In the genomic region with DNA sequence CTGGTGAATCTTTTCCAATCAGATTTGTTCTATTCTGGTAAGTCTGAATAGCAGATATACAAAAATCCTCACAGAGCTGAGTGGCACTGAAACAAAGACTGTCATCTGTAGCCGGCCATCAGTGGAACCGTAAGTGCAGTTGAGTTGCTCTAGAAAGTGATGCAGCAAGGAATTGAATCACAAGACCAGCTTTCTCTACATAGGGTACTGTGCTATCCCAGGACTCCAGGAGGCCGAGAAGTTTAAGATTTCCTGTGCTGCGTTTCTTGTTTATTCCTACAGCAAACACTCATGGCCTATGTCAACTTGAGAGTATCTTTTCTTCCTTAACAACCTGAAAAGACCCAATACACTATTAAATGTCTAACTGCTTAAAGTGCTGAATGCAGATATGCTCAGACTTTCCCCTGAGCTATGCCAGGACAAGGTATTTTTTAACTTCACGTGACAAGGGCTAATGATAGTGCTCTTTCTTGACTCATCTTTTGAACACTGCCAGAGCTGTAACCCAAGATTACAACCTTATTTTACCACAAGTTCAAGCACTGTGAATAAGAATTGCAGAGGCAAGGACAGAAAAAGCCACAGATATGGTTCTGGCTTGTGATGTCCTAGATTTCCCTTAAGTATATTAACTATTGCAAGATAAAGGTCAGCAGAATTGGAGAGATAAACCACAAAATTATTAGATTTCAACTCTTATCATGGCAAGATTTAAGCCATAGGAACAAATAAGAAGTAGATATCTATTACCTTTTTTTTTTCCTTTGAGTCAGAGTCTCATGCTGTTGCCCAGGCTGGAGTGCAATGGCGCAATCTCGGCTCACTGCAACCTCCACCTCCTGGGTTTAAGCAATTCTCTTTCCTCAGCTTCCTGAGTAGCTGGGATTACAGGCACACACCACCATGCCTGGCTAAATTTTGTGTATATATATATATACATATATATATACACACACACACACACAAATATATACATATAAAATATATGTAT, we compare ENCODE assay signal across 18 cellular contexts.
DNase-seq lines count a peak whose midpoint lies in the region; ATAC-seq and TF ChIP-seq lines count a peak whose summit lies in the region.
"Had no signal": no experiment of that assay in that cellular context is flagged by ENCODE, and none has a peak within 500 bp of the region (broad histone marks: within the 10 kb centered on the region; RNA-seq: fewer than 3 reads in every experiment).

No MANE protein-coding gene starts in this region.

- no peaks in the 10 kb centered on the region for H3K9me3 Mint-ChIP-seq in GM23338
- H3K9me3 Mint-ChIP-seq: activated naive CD8-positive, alpha-beta T cell treated with anti-CD3 and anti-CD28 coated beads, Interleukin-2, amount 50 U/mL, for 24 hours; H9; natural killer cell; stimulated activated effector memory CD8-positive, alpha-beta T cell treated with anti-CD3 and anti-CD28 coated beads, Interleukin-12 subunit alpha, Interleukin-12 subunit beta, amount 100 ng/mL, for 72 hours had no signal

- no peak for TF ChIP-seq POLR2A in gastrocnemius medialis (IDR thresholded peaks at IDR 0.05)

- H3K4me2 ChIP-seq in GM23338: no peak overlapping the region

- H3K27me3 Mint-ChIP-seq in GM23338 (ENCODE audit: insufficient read depth, low read depth, poor library complexity): no peaks in the 10 kb centered on the region
- H3K27me3 Mint-ChIP-seq: activated naive CD8-positive, alpha-beta T cell treated with anti-CD3 and anti-CD28 coated beads, Interleukin-2, amount 50 U/mL, for 24 hours had no signal

- H3K27ac ChIP-seq in GM23338 (ENCODE audit: low read depth): no peak overlapping the region
- peak overlapping the region; percentile 55 to 66 (median 62) for H3K27ac ChIP-seq in gastrocnemius medialis
- no peak overlapping the region for H3K27ac ChIP-seq in dorsolateral prefrontal cortex
- H3K27ac ChIP-seq: vagina had no signal

- no peaks in the 10 kb centered on the region for H4K20me1 ChIP-seq in GM23338 (replicated peaks; ENCODE audit: insufficient read depth)

- ATAC-seq in GM23338 (no peak), gastrocnemius medialis (peak; percentile 96 to 98), GM19023 (IDR thresholded peaks at IDR 0.05; ENCODE audit: unreplicated experiment) (no peak)
- ATAC-seq: activated naive CD8-positive, alpha-beta T cell treated with anti-CD3 and anti-CD28 coated beads, Interleukin-2, amount 50 U/mL, for 24 hours; natural killer cell; right cardiac atrium; stimulated activated effector memory CD8-positive, alpha-beta T cell treated with anti-CD3 and anti-CD28 coated beads, Interleukin-12 subunit alpha, Interleukin-12 subunit beta, amount 100 ng/mL, for 72 hours; T-helper 17 cell had no signal

- no peak overlapping the region for H3K4me3 ChIP-seq in GM23338
- no peak overlapping the region for H3K4me3 ChIP-seq in adipocyte (ENCODE audit: low read length)
- no peak overlapping the region for H3K4me3 ChIP-seq in fibroblast of the aortic adventitia (ENCODE audit: low read depth, low read length)
- H3K4me3 ChIP-seq in gastrocnemius medialis: no peak overlapping the region
- no peak overlapping the region for H3K4me3 ChIP-seq in dorsolateral prefrontal cortex
- H3K4me3 ChIP-seq: vagina had no signal

- no peaks in the 10 kb centered on the region for H3K9me2 ChIP-seq in GM23338 (ENCODE audit: insufficient read depth)

- H3K79me2 ChIP-seq in GM23338 (replicated peaks; ENCODE audit: insufficient read depth): no peaks in the 10 kb centered on the region

- no peaks in the 10 kb centered on the region for H3F3A ChIP-seq in GM23338 (replicated peaks; ENCODE audit: low read depth)

- no peaks in the 10 kb centered on the region for H3K27me3 ChIP-seq in GM23338 (ENCODE audit: insufficient read depth)
- H3K27me3 ChIP-seq in adipocyte (replicated peaks; ENCODE audit: control insufficient read depth, insufficient read depth, low read length): no peaks in the 10 kb centered on the region
- no peaks in the 10 kb centered on the region for H3K27me3 ChIP-seq in gastrocnemius medialis
- no peaks in the 10 kb centered on the region for H3K27me3 ChIP-seq in dorsolateral prefrontal cortex
- H3K27me3 ChIP-seq: vagina had no signal

- peak overlapping the region; percentile 19 for H3K9ac ChIP-seq in adipocyte (ENCODE audit: low read length)

- in situ Hi-C loops in gastrocnemius medialis (cut with MboI; ENCODE audit: low sequenced_read_pairs in 4 of 4): no loop called here

- no peaks in the 10 kb centered on the region for H3K4me1 Mint-ChIP-seq in GM23338
- H3K4me1 Mint-ChIP-seq: natural killer cell; stimulated activated effector memory CD8-positive, alpha-beta T cell treated with anti-CD3 and anti-CD28 coated beads, Interleukin-12 subunit alpha, Interleukin-12 subunit beta, amount 100 ng/mL, for 72 hours; T-helper 17 cell had no signal

- H3K9me3 ChIP-seq in adipocyte (ENCODE audit: control insufficient read depth, low read length) (no peaks in the 10 kb centered on the region), gastrocnemius medialis (no peaks in the 10 kb centered on the region)
- H3K9me3 ChIP-seq: vagina had no signal

- DNase-seq in GM23338 (ENCODE audit: low spot score) (no peak), adipocyte (ENCODE audit: low read depth) (peak; percentile 36), fibroblast of the aortic adventitia (ENCODE audit: low read depth) (peak; percentile 89), gastrocnemius medialis (peak; percentile 7 to 69), C1 segment of cervical spinal cord (lab: John Stamatoyannopoulos, UW) (no peak), dorsolateral prefrontal cortex (no peak)
- DNase-seq: activated naive CD8-positive, alpha-beta T cell treated with anti-CD3 and anti-CD28 coated beads, Interleukin-2, amount 50 U/mL, for 24 hours; H9; Karpas-422; natural killer cell; NCI-H2029; NCI-H69; right cardiac atrium; stimulated activated CD4-positive, alpha-beta T cell treated with anti-CD3 and anti-CD28 coated beads, Interleukin-4, amount 100 ng/mL, for 4 hours; T-helper 17 cell had no signal

- no peaks in the 10 kb centered on the region for H3K36me3 Mint-ChIP-seq in GM23338 (ENCODE audit: low read depth)
- H3K36me3 Mint-ChIP-seq: natural killer cell; stimulated activated effector memory CD8-positive, alpha-beta T cell treated with anti-CD3 and anti-CD28 coated beads, Interleukin-12 subunit alpha, Interleukin-12 subunit beta, amount 100 ng/mL, for 72 hours had no signal

- H2AFZ ChIP-seq in GM23338: peak overlapping the region; percentile 83; the same call in 1 of the 2 replicates

- intact Hi-C loops in gastrocnemius medialis (cut with DNase I; ENCODE audit: low total_unique reads): loop anchor here (5.0 kb wide), 1 partner anchor 70 kb away; the partner anchor contains the start of gene GJA1
- intact Hi-C loops in dorsolateral prefrontal cortex (cut with DNase I): no loop called here

- H3K4me1 ChIP-seq in GM23338 (ENCODE audit: insufficient read depth): no peaks in the 10 kb centered on the region
- H3K4me1 ChIP-seq in adipocyte (ENCODE audit: control insufficient read depth, insufficient read depth, low read length): peaks cover 34% of the 10 kb centered on the region
- peaks cover 0 to 3% of the 10 kb centered on the region in 2 donors for H3K4me1 ChIP-seq in gastrocnemius medialis

- no peak overlapping the region for H3K27ac Mint-ChIP-seq in GM23338
- H3K27ac Mint-ChIP-seq: activated naive CD8-positive, alpha-beta T cell treated with anti-CD3 and anti-CD28 coated beads, Interleukin-2, amount 50 U/mL, for 24 hours; H9; natural killer cell; stimulated activated effector memory CD8-positive, alpha-beta T cell treated with anti-CD3 and anti-CD28 coated beads, Interleukin-12 subunit alpha, Interleukin-12 subunit beta, amount 100 ng/mL, for 72 hours; T-helper 17 cell had no signal

- no peaks in the 10 kb centered on the region for H3K36me3 ChIP-seq in GM23338 (ENCODE audit: insufficient read depth)
- no peaks in the 10 kb centered on the region for H3K36me3 ChIP-seq in adipocyte (ENCODE audit: control insufficient read depth, insufficient read depth, low read length, severe bottlenecking)
- no peaks in the 10 kb centered on the region for H3K36me3 ChIP-seq in gastrocnemius medialis
- H3K36me3 ChIP-seq: vagina had no signal

- TF ChIP-seq CTCF in GM23338 (conservative IDR thresholded peaks at IDR 0.05; ENCODE audit: low read depth in 2 of 2) (no peak), fibroblast of the aortic adventitia (IDR thresholded peaks at IDR 0.05; ENCODE audit: insufficient read depth, low read length) (no peak), gastrocnemius medialis (IDR thresholded peaks at IDR 0.05 in 4 of 5, conservative IDR thresholded peaks at IDR 0.05 in 1 of 5) (no peak), dorsolateral prefrontal cortex (IDR thresholded peaks at IDR 0.05 in 54 of 56, conservative IDR thresholded peaks at IDR 0.05 in 2 of 56; ENCODE audit: low read depth in 1 of 56, partially characterized antibody in 56 of 56) (no peak)

- H3K4me3 Mint-ChIP-seq in GM23338: no peak overlapping the region
- H3K4me3 Mint-ChIP-seq: activated naive CD8-positive, alpha-beta T cell treated with anti-CD3 and anti-CD28 coated beads, Interleukin-2, amount 50 U/mL, for 24 hours; H9; natural killer cell; stimulated activated effector memory CD8-positive, alpha-beta T cell treated with anti-CD3 and anti-CD28 coated beads, Interleukin-12 subunit alpha, Interleukin-12 subunit beta, amount 100 ng/mL, for 72 hours; T-helper 17 cell had no signal

TF ChIP-seq in GM23338, 12 proteins besides CTCF, POLR2A, EP300 and RAD21 (continues in another document):
- TF ChIP-seq, protein P1, sequence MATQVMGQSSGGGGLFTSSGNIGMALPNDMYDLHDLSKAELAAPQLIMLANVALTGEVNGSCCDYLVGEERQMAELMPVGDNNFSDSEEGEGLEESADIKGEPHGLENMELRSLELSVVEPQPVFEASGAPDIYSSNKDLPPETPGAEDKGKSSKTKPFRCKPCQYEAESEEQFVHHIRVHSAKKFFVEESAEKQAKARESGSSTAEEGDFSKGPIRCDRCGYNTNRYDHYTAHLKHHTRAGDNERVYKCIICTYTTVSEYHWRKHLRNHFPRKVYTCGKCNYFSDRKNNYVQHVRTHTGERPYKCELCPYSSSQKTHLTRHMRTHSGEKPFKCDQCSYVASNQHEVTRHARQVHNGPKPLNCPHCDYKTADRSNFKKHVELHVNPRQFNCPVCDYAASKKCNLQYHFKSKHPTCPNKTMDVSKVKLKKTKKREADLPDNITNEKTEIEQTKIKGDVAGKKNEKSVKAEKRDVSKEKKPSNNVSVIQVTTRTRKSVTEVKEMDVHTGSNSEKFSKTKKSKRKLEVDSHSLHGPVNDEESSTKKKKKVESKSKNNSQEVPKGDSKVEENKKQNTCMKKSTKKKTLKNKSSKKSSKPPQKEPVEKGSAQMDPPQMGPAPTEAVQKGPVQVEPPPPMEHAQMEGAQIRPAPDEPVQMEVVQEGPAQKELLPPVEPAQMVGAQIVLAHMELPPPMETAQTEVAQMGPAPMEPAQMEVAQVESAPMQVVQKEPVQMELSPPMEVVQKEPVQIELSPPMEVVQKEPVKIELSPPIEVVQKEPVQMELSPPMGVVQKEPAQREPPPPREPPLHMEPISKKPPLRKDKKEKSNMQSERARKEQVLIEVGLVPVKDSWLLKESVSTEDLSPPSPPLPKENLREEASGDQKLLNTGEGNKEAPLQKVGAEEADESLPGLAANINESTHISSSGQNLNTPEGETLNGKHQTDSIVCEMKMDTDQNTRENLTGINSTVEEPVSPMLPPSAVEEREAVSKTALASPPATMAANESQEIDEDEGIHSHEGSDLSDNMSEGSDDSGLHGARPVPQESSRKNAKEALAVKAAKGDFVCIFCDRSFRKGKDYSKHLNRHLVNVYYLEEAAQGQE (IDR thresholded peaks at IDR 0.05; ENCODE audit: unreplicated experiment): no peak

Comparison
In these comparisons a context has a peak if more than half of its experiments do, and no peak if none do; other contexts are left out.
1. ATAC-seq: peak in gastrocnemius medialis (2 of 2); none in GM23338 (single experiment) and GM19023 (single experiment).
2. DNase-seq: peak in adipocyte (single experiment), fibroblast of the aortic adventitia (single experiment) and gastrocnemius medialis (2 of 2); none in GM23338 (single experiment), C1 segment of cervical spinal cord (0 of 14) and dorsolateral prefrontal cortex (0 of 10).
3. H3K27ac ChIP-seq: peak in gastrocnemius medialis (4 of 4); none in GM23338 (single experiment) and dorsolateral prefrontal cortex (0 of 59).